Comparison of ENCODE assay signal across 1 cellular context in the genomic region with DNA sequence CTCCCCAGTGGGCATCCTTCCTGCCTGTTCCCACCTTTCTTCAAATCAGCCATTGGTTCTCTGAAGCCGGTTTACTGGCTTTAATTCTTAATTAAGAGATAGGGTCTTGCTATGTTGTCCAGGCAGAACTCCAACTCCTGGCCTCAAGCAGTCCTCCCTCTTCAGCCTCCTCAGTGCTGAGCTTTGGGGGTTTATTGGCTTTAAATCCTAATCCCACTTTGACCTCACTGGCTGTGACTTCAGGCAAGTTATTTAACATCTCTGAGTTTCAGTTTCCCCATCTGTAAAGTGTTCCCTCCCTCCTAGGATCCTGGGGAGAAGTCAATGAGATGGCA.
TF ChIP-seq lines count a peak whose summit lies in the region.

No MANE protein-coding gene starts in this region.

TF ChIP-seq in GM23338, 12 proteins besides CTCF, POLR2A, EP300 and RAD21:
- TF ChIP-seq, protein P1, sequence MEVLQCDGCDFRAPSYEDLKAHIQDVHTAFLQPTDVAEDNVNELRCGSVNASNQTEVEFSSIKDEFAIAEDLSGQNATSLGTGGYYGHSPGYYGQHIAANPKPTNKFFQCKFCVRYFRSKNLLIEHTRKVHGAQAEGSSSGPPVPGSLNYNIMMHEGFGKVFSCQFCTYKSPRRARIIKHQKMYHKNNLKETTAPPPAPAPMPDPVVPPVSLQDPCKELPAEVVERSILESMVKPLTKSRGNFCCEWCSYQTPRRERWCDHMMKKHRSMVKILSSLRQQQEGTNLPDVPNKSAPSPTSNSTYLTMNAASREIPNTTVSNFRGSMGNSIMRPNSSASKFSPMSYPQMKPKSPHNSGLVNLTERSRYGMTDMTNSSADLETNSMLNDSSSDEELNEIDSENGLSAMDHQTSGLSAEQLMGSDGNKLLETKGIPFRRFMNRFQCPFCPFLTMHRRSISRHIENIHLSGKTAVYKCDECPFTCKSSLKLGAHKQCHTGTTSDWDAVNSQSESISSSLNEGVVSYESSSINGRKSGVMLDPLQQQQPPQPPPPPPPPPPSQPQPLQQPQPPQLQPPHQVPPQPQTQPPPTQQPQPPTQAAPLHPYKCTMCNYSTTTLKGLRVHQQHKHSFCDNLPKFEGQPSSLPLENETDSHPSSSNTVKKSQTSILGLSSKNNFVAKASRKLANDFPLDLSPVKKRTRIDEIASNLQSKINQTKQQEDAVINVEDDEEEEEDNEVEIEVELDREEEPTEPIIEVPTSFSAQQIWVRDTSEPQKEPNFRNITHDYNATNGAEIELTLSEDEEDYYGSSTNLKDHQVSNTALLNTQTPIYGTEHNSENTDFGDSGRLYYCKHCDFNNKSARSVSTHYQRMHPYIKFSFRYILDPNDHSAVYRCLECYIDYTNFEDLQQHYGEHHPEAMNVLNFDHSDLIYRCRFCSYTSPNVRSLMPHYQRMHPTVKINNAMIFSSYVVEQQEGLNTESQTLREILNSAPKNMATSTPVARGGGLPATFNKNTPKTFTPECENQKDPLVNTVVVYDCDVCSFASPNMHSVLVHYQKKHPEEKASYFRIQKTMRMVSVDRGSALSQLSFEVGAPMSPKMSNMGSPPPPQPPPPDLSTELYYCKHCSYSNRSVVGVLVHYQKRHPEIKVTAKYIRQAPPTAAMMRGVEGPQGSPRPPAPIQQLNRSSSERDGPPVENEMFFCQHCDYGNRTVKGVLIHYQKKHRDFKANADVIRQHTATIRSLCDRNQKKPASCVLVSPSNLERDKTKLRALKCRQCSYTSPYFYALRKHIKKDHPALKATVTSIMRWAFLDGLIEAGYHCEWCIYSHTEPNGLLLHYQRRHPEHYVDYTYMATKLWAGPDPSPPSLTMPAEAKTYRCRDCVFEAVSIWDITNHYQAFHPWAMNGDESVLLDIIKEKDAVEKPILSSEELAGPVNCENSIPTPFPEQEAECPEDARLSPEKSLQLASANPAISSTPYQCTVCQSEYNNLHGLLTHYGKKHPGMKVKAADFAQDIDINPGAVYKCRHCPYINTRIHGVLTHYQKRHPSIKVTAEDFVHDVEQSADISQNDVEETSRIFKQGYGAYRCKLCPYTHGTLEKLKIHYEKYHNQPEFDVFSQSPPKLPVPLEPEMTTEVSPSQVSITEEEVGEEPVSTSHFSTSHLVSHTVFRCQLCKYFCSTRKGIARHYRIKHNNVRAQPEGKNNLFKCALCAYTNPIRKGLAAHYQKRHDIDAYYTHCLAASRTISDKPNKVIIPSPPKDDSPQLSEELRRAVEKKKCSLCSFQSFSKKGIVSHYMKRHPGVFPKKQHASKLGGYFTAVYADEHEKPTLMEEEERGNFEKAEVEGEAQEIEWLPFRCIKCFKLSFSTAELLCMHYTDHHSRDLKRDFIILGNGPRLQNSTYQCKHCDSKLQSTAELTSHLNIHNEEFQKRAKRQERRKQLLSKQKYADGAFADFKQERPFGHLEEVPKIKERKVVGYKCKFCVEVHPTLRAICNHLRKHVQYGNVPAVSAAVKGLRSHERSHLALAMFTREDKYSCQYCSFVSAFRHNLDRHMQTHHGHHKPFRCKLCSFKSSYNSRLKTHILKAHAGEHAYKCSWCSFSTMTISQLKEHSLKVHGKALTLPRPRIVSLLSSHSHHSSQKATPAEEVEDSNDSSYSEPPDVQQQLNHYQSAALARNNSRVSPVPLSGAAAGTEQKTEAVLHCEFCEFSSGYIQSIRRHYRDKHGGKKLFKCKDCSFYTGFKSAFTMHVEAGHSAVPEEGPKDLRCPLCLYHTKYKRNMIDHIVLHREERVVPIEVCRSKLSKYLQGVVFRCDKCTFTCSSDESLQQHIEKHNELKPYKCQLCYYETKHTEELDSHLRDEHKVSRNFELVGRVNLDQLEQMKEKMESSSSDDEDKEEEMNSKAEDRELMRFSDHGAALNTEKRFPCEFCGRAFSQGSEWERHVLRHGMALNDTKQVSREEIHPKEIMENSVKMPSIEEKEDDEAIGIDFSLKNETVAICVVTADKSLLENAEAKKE (CRISPR knock-in tag; IDR thresholded peaks at IDR 0.05), result no peak
- TF ChIP-seq CREB1 (CRISPR knock-in tag; IDR thresholded peaks at IDR 0.05; ENCODE audit: low read depth) (no peak), POLR2AphosphoS5 (IDR thresholded peaks at IDR 0.05; ENCODE audit: low read depth) (no peak), JUNB (IDR thresholded peaks at IDR 0.05; ENCODE audit: unreplicated experiment) (no peak)
